10 cellular contexts compared by ENCODE assay signal in genomic region chr12:43807361-43807760, GRCh38. TPM values are rescaled to one million over a fixed set of nuclear protein-coding genes. Genes with fewer than 3 reads are reported as not detected.
DNase-seq lines count a peak whose midpoint lies in the region; TF ChIP-seq lines count a peak whose summit lies in the region.
"Had no signal": no experiment of that assay in that cellular context is flagged by ENCODE, and none has a peak within 500 bp of the region (broad histone marks: within the 10 kb centered on the region; RNA-seq: fewer than 3 reads in every experiment).

No MANE protein-coding gene starts in this region.

- peaks cover 0 to 4% (median 0%) of the 10 kb centered on the region in 8 donors for H3K9me3 Mint-ChIP-seq in CD4-positive, alpha-beta memory T cell
- no peaks in the 10 kb centered on the region for H3K9me3 Mint-ChIP-seq in dendritic cell treated with granulocyte-macrophage colony-stimulating factor and Interleukin-4, amounts not matched to agents 40 ng/mL and 50 ng/mL, for 4 days

- no peak for TF ChIP-seq CTCF in MM.1S (IDR thresholded peaks at IDR 0.05; ENCODE audit: low read length)
- no peak for TF ChIP-seq CTCF in ascending aorta (IDR thresholded peaks at IDR 0.05)

- no peaks in the 10 kb centered on the region for H3K27me3 ChIP-seq in CD4-positive, alpha-beta memory T cell (ENCODE audit: insufficient read depth, low read length)
- H3K27me3 ChIP-seq in MM.1S (replicated peaks; ENCODE audit: insufficient read depth, low read length): no peaks in the 10 kb centered on the region
- H3K27me3 ChIP-seq in neuron (ENCODE audit: insufficient read depth, low read length): no peaks in the 10 kb centered on the region
- no peaks in the 10 kb centered on the region for H3K27me3 ChIP-seq in ascending aorta
- H3K27me3 ChIP-seq: stomach had no signal

- no peak for DNase-seq in CD4-positive, alpha-beta memory T cell
- no peak for DNase-seq in MM.1S
- no peak for DNase-seq in ascending aorta (ENCODE audit: low spot score in 2 of 2)
- DNase-seq in NCI-H2029 treated with DMSO at 0.1 percent for 48 hours (lab: John Stamatoyannopoulos, UW): no peak
- no peak for DNase-seq in mesenteric fat pad (ENCODE audit: low spot score)
- DNase-seq in NCI-H748 treated with DMSO at 0.1 percent for 48 hours (lab: John Stamatoyannopoulos, UW): no peak
- DNase-seq: NCI-H1694, stomach had no signal

- H3F3A ChIP-seq in MM.1S (ENCODE audit: insufficient read depth, low read length): no peaks in the 10 kb centered on the region

- no peaks in the 10 kb centered on the region for H4K20me1 ChIP-seq in MM.1S (ENCODE audit: insufficient read depth, low read length)

- H3K9me3 ChIP-seq in CD4-positive, alpha-beta memory T cell (ENCODE audit: control insufficient read depth in 1 of 2, low read length in 2 of 2): no peaks in the 10 kb centered on the region
- H3K9me3 ChIP-seq in MM.1S (replicated peaks; ENCODE audit: insufficient read depth, low read length): no peaks in the 10 kb centered on the region
- no peaks in the 10 kb centered on the region for H3K9me3 ChIP-seq in neuron (ENCODE audit: low read length)
- no peaks in the 10 kb centered on the region for H3K9me3 ChIP-seq in ascending aorta
- H3K9me3 ChIP-seq: stomach had no signal

- H3K27me3 Mint-ChIP-seq in CD4-positive, alpha-beta memory T cell: no peaks in the 10 kb centered on the region
- H3K27me3 Mint-ChIP-seq in dendritic cell treated with granulocyte-macrophage colony-stimulating factor and Interleukin-4, amounts not matched to agents 40 ng/mL and 50 ng/mL, for 4 days: peaks cover 15% of the 10 kb centered on the region

- CTCF ChIA-PET in CD4-positive, alpha-beta memory T cell (lab: Charles Lee; ENCODE audit: partially characterized antibody): interaction anchor here (1.1 to 2.8 kb wide), 6 partner anchors 8 to 73 kb away, joined by 3 to 14 read pairs (median 4); partner anchors contain the start of genes IRAK4 and PUS7L

- POLR2A ChIA-PET in CD4-positive, alpha-beta memory T cell (lab: Charles Lee; ENCODE audit: partially characterized antibody): interaction anchor here (1.4 to 5.2 kb wide), 6 partner anchors 8 to 47 kb away, joined by 3 to 90 read pairs (median 23); partner anchors contain the start of genes IRAK4, PUS7L and TMEM117

- peaks cover 35% of the 10 kb centered on the region for H3K79me2 ChIP-seq in MM.1S (ENCODE audit: low read length)

- no peak overlapping the region for H3K4me3 ChIP-seq in CD4-positive, alpha-beta memory T cell (ENCODE audit: low read length in 2 of 2)
- H3K4me3 ChIP-seq in MM.1S (ENCODE audit: low read length) (no peak overlapping the region), neuron (ENCODE audit: low read length) (peak overlapping the region; percentile 86), ascending aorta (no peak overlapping the region)

- intact Hi-C loops in CD4-positive, alpha-beta memory T cell (cut with micrococcal nuclease): loop anchor here (5.0 kb wide), 1 partner anchor 1480 kb away; the partner anchor contains the start of genes PPHLN1 and ZCRB1
- intact Hi-C loops in dendritic cell treated with granulocyte-macrophage colony-stimulating factor and Interleukin-4, amounts not matched to agents 40 ng/mL and 50 ng/mL, for 4 days (cut with micrococcal nuclease): loop anchor here (2.0 kb wide), 1 partner anchor 75 kb away; no protein-coding TSS in a partner anchor
- intact Hi-C loops in ascending aorta (cut with DNase I): loop anchor here (10.0 kb wide), 1 partner anchor 1607 kb away; no protein-coding TSS in a partner anchor

- peak overlapping the region; percentile 99 to 100 (median 100) for H3K4me3 Mint-ChIP-seq in CD4-positive, alpha-beta memory T cell
- no peak overlapping the region for H3K4me3 Mint-ChIP-seq in dendritic cell treated with granulocyte-macrophage colony-stimulating factor and Interleukin-4, amounts not matched to agents 40 ng/mL and 50 ng/mL, for 4 days

- peaks cover 8% of the 10 kb centered on the region for H3K36me3 ChIP-seq in CD4-positive, alpha-beta memory T cell (ENCODE audit: insufficient read depth, low read length)
- H3K36me3 ChIP-seq in MM.1S (replicated peaks; ENCODE audit: insufficient read depth, low read length) (0 out of 2 replicates have a peak, but pooled peaks cover 8% of the 10 kb centered on the region), neuron (ENCODE audit: insufficient read depth, low read length) (peaks cover 10% of the 10 kb centered on the region), ascending aorta (peaks cover 0 to 10% of the 10 kb centered on the region in 2 donors)

- peaks cover 34% of the 10 kb centered on the region for H3K4me1 ChIP-seq in CD4-positive, alpha-beta memory T cell (ENCODE audit: insufficient read depth, low read length)
- H3K4me1 ChIP-seq in MM.1S (ENCODE audit: low read length): peaks cover 10% of the 10 kb centered on the region; the same call in 1 of the 2 replicates
- H3K4me1 ChIP-seq in neuron (ENCODE audit: insufficient read depth, low read length): peaks cover 35% of the 10 kb centered on the region
- peaks cover 0 to 9% of the 10 kb centered on the region in 2 donors for H3K4me1 ChIP-seq in ascending aorta

- H3K27ac Mint-ChIP-seq in CD4-positive, alpha-beta memory T cell: peak overlapping the region; percentile 99 to 100 (median 100)
- peak overlapping the region; percentile 99 for H3K27ac Mint-ChIP-seq in dendritic cell treated with granulocyte-macrophage colony-stimulating factor and Interleukin-4, amounts not matched to agents 40 ng/mL and 50 ng/mL, for 4 days

- H3K9ac ChIP-seq in MM.1S (ENCODE audit: low read length): no peak overlapping the region

- H2AFZ ChIP-seq in MM.1S (ENCODE audit: low read length): 0 out of 2 replicates have a peak overlapping the region, but pooled peaks have one; percentile 67
- H2AFZ ChIP-seq in neuron (ENCODE audit: low read depth, low read length): peak overlapping the region; percentile 93

- peaks cover 3 to 27% of the 10 kb centered on the region in 2 donors for H3K36me3 Mint-ChIP-seq in CD4-positive, alpha-beta memory T cell
- H3K36me3 Mint-ChIP-seq in dendritic cell treated with granulocyte-macrophage colony-stimulating factor and Interleukin-4, amounts not matched to agents 40 ng/mL and 50 ng/mL, for 4 days (ENCODE audit: low read depth): peaks cover 20% of the 10 kb centered on the region

- peak overlapping the region; percentile 86 for H3K27ac ChIP-seq in CD4-positive, alpha-beta memory T cell (ENCODE audit: low read depth, low read length)
- H3K27ac ChIP-seq in MM.1S (ENCODE audit: low read length): no peak overlapping the region
- H3K27ac ChIP-seq in ascending aorta: no peak overlapping the region

- H3K4me1 Mint-ChIP-seq in CD4-positive, alpha-beta memory T cell: peaks cover 16 to 56% (median 36%) of the 10 kb centered on the region in 4 donors
- peaks cover 22% of the 10 kb centered on the region for H3K4me1 Mint-ChIP-seq in dendritic cell treated with granulocyte-macrophage colony-stimulating factor and Interleukin-4, amounts not matched to agents 40 ng/mL and 50 ng/mL, for 4 days (ENCODE audit: low read depth)

- H3K9me2 ChIP-seq in MM.1S (replicated peaks; ENCODE audit: insufficient read depth, low read length): no peaks in the 10 kb centered on the region

- 0 out of 2 replicates have a peak overlapping the region, but pooled peaks have one; percentile 79 for H3K4me2 ChIP-seq in MM.1S (ENCODE audit: low read depth, low read length)

RNA-seq across cellular contexts. Expression of gene TWF1, which starts 1.2 kb away (rescaled TPM):
- total RNA-seq in CD4-positive, alpha-beta memory T cell: 10 to 100 TPM; 31.0 to 32.4 TPM
- 10 to 100 TPM; 13.1 to 15.0 TPM for polyA plus RNA-seq in CD4-positive, alpha-beta memory T cell
- total RNA-seq in ascending aorta: 67.2 TPM
- 84.8 TPM for total RNA-seq in mesenteric fat pad

RNA-seq across cellular contexts. Expression of gene TMEM117, which starts 28.5 kb away (rescaled TPM):
- 1 to 10 TPM; 3.7 to 4.7 TPM for total RNA-seq in CD4-positive, alpha-beta memory T cell
- polyA plus RNA-seq in CD4-positive, alpha-beta memory T cell: 1 to 10 TPM; 3.0 to 3.8 TPM
- total RNA-seq in ascending aorta (0.43 TPM), mesenteric fat pad (7.7 TPM)

RNA-seq across cellular contexts. Expression of gene IRAK4, which starts 48.6 kb away (rescaled TPM):
- 10 to 100 TPM; 64.0 to 73.1 TPM for total RNA-seq in CD4-positive, alpha-beta memory T cell
- 10 to 100 TPM; 31.3 to 35.9 TPM for polyA plus RNA-seq in CD4-positive, alpha-beta memory T cell
- total RNA-seq in ascending aorta (7.3 TPM), mesenteric fat pad (14.3 TPM)

RNA-seq across cellular contexts. Expression of gene PUS7L, which starts 48.8 kb away (rescaled TPM):
- total RNA-seq in CD4-positive, alpha-beta memory T cell: 10 to 100 TPM; 25.5 to 25.6 TPM
- 10 to 100 TPM; 25.4 to 26.8 TPM for polyA plus RNA-seq in CD4-positive, alpha-beta memory T cell
- total RNA-seq in ascending aorta (2.4 TPM), mesenteric fat pad (10.3 TPM)
